In genomic region chr20:4607287-4607713, GRCh38 we compare ENCODE assay signal across 1 cellular context.
TF ChIP-seq lines count a peak whose summit lies in the region.

No MANE protein-coding gene starts in this region.

TF ChIP-seq in HepG2, 621 proteins besides CTCF, POLR2A, EP300 and RAD21 (continued from another document and continues in another):
- TF ChIP-seq HMGXB4 (CRISPR knock-in tag; IDR thresholded peaks at IDR 0.05; ENCODE audit: borderline replicate concordance in 1 of 2, low read depth in 1 of 2) (peak in 1 of 2 experiments; percentile 61; a peak in 1 of 4 replicates), JDP2 (CRISPR knock-in tag; IDR thresholded peaks at IDR 0.05; ENCODE audit: borderline replicate concordance) (no peak), SETDB1 (CRISPR knock-in tag; IDR thresholded peaks at IDR 0.05; ENCODE audit: borderline replicate concordance) (no peak), TBL1XR1 (IDR thresholded peaks at IDR 0.05; ENCODE audit: borderline replicate concordance, low read length, partially characterized antibody) (no peak), FOXP4 (CRISPR knock-in tag; IDR thresholded peaks at IDR 0.05) (no peak), KLF16 (CRISPR knock-in tag; IDR thresholded peaks at IDR 0.05) (peak in 1 of 2 experiments; percentile 37; a peak in 1 of 4 replicates), SOX5 (CRISPR knock-in tag; IDR thresholded peaks at IDR 0.05; ENCODE audit: borderline replicate concordance) (no peak; the same call in 1 of the 2 replicates), HHEX (CRISPR knock-in tag; IDR thresholded peaks at IDR 0.05) (no peak), GPBP1L1 (CRISPR knock-in tag; IDR thresholded peaks at IDR 0.05) (no peak), ZFAT (CRISPR knock-in tag; conservative IDR thresholded peaks at IDR 0.05) (no peak), ZBTB49 (CRISPR knock-in tag; IDR thresholded peaks at IDR 0.05; ENCODE audit: borderline replicate concordance) (0 out of 2 replicates have a peak, but pooled peaks have one; percentile 76), TIGD3 (CRISPR knock-in tag; IDR thresholded peaks at IDR 0.05; ENCODE audit: borderline replicate concordance) (no peak), ZBTB20 (CRISPR knock-in tag; IDR thresholded peaks at IDR 0.05; ENCODE audit: borderline replicate concordance, low read depth) (no peak), ZNF547 (CRISPR knock-in tag; IDR thresholded peaks at IDR 0.05) (no peak), ZSCAN9 (CRISPR knock-in tag; IDR thresholded peaks at IDR 0.05; ENCODE audit: borderline replicate concordance) (no peak), BCL6 (CRISPR knock-in tag; IDR thresholded peaks at IDR 0.05) (no peak), ZNF562 (CRISPR knock-in tag; IDR thresholded peaks at IDR 0.05; ENCODE audit: borderline replicate concordance) (no peak), REPIN1 (CRISPR knock-in tag; IDR thresholded peaks at IDR 0.05; ENCODE audit: borderline replicate concordance, low read depth) (0 out of 2 replicates have a peak, but pooled peaks have one; percentile 26), CREB1 (IDR thresholded peaks at IDR 0.05) (no peak), CREB1 (CRISPR knock-in tag; IDR thresholded peaks at IDR 0.05) (no peak), ZNF142 (CRISPR knock-in tag; IDR thresholded peaks at IDR 0.05) (no peak), RERE (CRISPR knock-in tag; IDR thresholded peaks at IDR 0.05; ENCODE audit: low read depth) (no peak), ZNF317 (CRISPR knock-in tag; IDR thresholded peaks at IDR 0.05) (no peak), PLRG1 (conservative IDR thresholded peaks at IDR 0.05) (no peak)
